27 cellular contexts compared by ENCODE assay signal in the genomic region with DNA sequence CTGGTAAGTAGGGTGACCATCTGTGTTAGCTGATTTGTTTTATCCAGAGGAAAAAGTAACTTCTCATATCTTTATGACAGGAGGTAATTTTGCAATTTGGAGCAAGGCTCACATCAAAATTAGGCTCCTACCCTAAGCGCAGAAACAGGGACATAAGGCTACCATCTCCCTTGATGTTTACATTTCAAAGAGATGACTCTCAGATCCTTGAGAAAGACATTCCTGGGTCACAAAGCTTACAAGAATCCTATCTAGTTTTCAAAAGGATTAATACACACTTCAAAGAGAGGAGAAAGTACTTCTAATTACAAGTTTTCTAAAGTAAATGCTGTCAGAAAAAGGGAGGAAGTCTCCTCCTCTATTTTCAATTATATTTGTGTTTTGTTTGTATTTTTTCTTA. TPM values are rescaled to one million over a fixed set of nuclear protein-coding genes. Genes with fewer than 3 reads are reported as not detected.
"Had no signal": no experiment of that assay in that cellular context is flagged by ENCODE, and none has a peak within 500 bp of the region (broad histone marks: within the 10 kb centered on the region; RNA-seq: fewer than 3 reads in every experiment).

No MANE protein-coding gene starts in this region.

- H3K36me3 ChIP-seq: cardiac muscle cell, gastrocnemius medialis, sigmoid colon, stomach, suprapubic skin had no signal

- H3K4me1 ChIP-seq: body of pancreas, gastrocnemius medialis, sigmoid colon, stomach, suprapubic skin had no signal

- H3K9me3 ChIP-seq: body of pancreas, gastrocnemius medialis, sigmoid colon, stomach, suprapubic skin, tibial nerve had no signal

- DNase-seq: activated CD4-positive, alpha-beta memory T cell treated with anti-CD3 and anti-CD28 coated beads, Interleukin-2, amount 10 ng/mL, durations not matched to agents 7 days and 5 days; activated CD4-positive, alpha-beta T cell treated with anti-CD3 and anti-CD28 coated beads, Interleukin-2, amount 10 ng/mL, durations not matched to agents 24 days and 14 days; activated effector memory CD4-positive, alpha-beta T cell treated with Interleukin-2 at 50 U/mL for 16 hours; activated naive CD4-positive, alpha-beta T cell treated with anti-CD3 and anti-CD28 coated beads for 36 hours; activated T-cell treated with anti-CD3 and anti-CD28 coated beads, Interleukin-2, amount 50 U/mL, for 72 hours; body of pancreas; effector CD4-positive, alpha-beta T cell; erythroblast; gastrocnemius medialis; hippocampal formation; left cardiac atrium; naive B cell; retina; sigmoid colon; stimulated activated CD4-positive, alpha-beta T cell treated with anti-CD3 and anti-CD28 coated beads, Interleukin-15, amount 100 ng/mL, for 24 hours; stomach had no signal

- H3K4me3 ChIP-seq: body of pancreas, cardiac muscle cell, gastrocnemius medialis, sigmoid colon, smooth muscle cell, stomach, suprapubic skin, tibial nerve had no signal

- H3K27me3 ChIP-seq: body of pancreas, cardiac muscle cell, gastrocnemius medialis, sigmoid colon, stomach, suprapubic skin, tibial nerve had no signal

- H3K4me2 ChIP-seq: smooth muscle cell had no signal

- H3K27ac ChIP-seq: body of pancreas, cardiac muscle cell, gastrocnemius medialis, sigmoid colon, stomach, suprapubic skin, tibial nerve had no signal

- FAIRE-seq: endometrium, islet of Langerhans had no signal

RNA-seq across cellular contexts. Expression of a gene that starts 7.0 kb away (rescaled TPM):
- total RNA-seq: activated CD4-positive, alpha-beta memory T cell treated with anti-CD3 and anti-CD28 coated beads, Interleukin-2, amount 10 ng/mL, durations not matched to agents 7 days and 5 days; activated CD4-positive, alpha-beta T cell treated with anti-CD3 and anti-CD28 coated beads, Interleukin-2, amount 10 ng/mL, durations not matched to agents 24 days and 14 days; activated naive CD4-positive, alpha-beta T cell treated with anti-CD3 and anti-CD28 coated beads for 36 hours; chondrocyte; omental fat pad; smooth muscle cell; T-helper 2 cell treated with Interferon-gamma antibody and Interleukin-4, amounts not matched to agents 100 ng/mL and 5 ng/mL, for 36 hours; tibial nerve had no signal
- polyA plus RNA-seq: cardiac muscle cell, neural cell, stomach, urinary bladder had no signal
